In the genomic region with DNA sequence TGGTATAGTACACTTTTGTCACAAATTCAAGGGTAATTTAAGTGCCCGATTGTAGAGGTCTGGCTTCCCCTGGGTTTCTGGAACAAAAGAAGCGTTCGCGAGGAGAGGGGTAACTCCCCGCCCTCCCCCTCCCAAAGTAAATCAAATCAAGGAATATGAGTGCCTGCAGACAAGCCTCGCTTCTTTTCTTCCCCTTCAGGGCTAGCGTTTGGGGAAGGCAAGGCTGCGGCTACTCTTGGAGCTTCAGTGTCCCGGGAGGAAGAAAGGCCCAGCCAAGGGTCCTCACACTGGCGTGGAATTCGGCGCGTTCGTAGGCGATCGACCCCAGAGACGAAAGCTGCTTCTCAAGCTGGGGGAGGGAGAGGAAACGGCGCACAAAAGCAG, we compare ENCODE assay signal across 8 cellular contexts. TPM values are rescaled to one million over a fixed set of nuclear protein-coding genes. Genes with fewer than 3 reads are reported as not detected.
A peak's percentile ranks its signal among the peaks of the same experiment; 100 is the strongest.
DNase-seq lines count a peak whose midpoint lies in the region; ATAC-seq and TF ChIP-seq lines count a peak whose summit lies in the region.

No MANE protein-coding gene starts in this region.

- TF ChIP-seq POLR2A in testis (IDR thresholded peaks at IDR 0.05) = no peak

- H3K27ac ChIP-seq in testis = peak overlapping the region; percentile 96 to 99

- peaks cover 17% of the 10 kb centered on the region for H3K4me1 ChIP-seq in testis

- no peaks in the 10 kb centered on the region for H3K9me3 ChIP-seq in testis

- in situ Hi-C loops in astrocyte of the cerebellum (cut with HindIII; ENCODE audit: low sequenced_read_pairs) = no loop called here

- no peak for TF ChIP-seq CTCF in astrocyte of the cerebellum (IDR thresholded peaks at IDR 0.05; ENCODE audit: low read depth, low read length, missing control alignments)
- no peak for TF ChIP-seq CTCF in kidney epithelial cell (IDR thresholded peaks at IDR 0.05; ENCODE audit: insufficient read depth, low read length, poor library complexity, severe bottlenecking)
- TF ChIP-seq CTCF in testis (IDR thresholded peaks at IDR 0.05) = no peak

- no peaks in the 10 kb centered on the region for H3K36me3 ChIP-seq in kidney epithelial cell (ENCODE audit: control insufficient read depth, insufficient read depth, low read length)
- H3K36me3 ChIP-seq in testis (ENCODE audit: low read depth, missing control alignments) = no peaks in the 10 kb centered on the region

- ATAC-seq in HG03039 (IDR thresholded peaks at IDR 0.05; ENCODE audit: unreplicated experiment) (no peak), GM19035 (IDR thresholded peaks at IDR 0.05; ENCODE audit: unreplicated experiment) (no peak)

- H3K4me3 ChIP-seq in astrocyte of the cerebellum (ENCODE audit: low read depth, low read length) = peak overlapping the region; percentile 81
- peak overlapping the region; percentile 98 for H3K4me3 ChIP-seq in kidney epithelial cell (ENCODE audit: low read depth, low read length)
- peak overlapping the region; percentile 90 to 99 for H3K4me3 ChIP-seq in testis

- DNase-seq in NOMO-1 (lab: John Stamatoyannopoulos, UW; ENCODE audit: unreplicated experiment in 2 of 2) = peak; percentile 42 to 52
- no peak for DNase-seq in NOMO-1 treated with DMSO at 0.1 percent for 48 hours (lab: John Stamatoyannopoulos, UW; ENCODE audit: unreplicated experiment)
- DNase-seq in astrocyte of the cerebellum (ENCODE audit: low read depth) = no peak
- DNase-seq in kidney epithelial cell (ENCODE audit: low read depth) = no peak
- DNase-seq in testis = no peak
- DNase-seq in KG1 (lab: John Stamatoyannopoulos, UW) = no peak

- 0 to 1% methylated on average over 15 to 19 of the region's 19 CpGs for WGBS in testis, 2 donors

- H3K27me3 ChIP-seq in kidney epithelial cell (ENCODE audit: control insufficient read depth, insufficient read depth, low read length) (no peaks in the 10 kb centered on the region), testis (no peaks in the 10 kb centered on the region)

- intact Hi-C loops in testis (cut with DNase I; ENCODE audit: low total_unique reads) = loop anchor here (10.0 kb wide), 1 partner anchor 90 kb away; no protein-coding TSS in a partner anchor

RNA-seq across cellular contexts. Expression of a gene that starts 0.4 kb away (rescaled TPM):
- total RNA-seq in kidney epithelial cell (63.0 and 81.7 TPM in 2 replicates), testis (10 to 100 TPM; 76.5 to 77.1 TPM)
- 61.3 TPM for polyA plus RNA-seq in testis (ENCODE audit: insufficient read depth, low read depth, low replicate concordance)

Comparison
In these comparisons a context has a peak if more than half of its experiments do, and no peak if none do; other contexts are left out.
1. DNase-seq: peak in NOMO-1 (2 of 2); none in NOMO-1 treated with DMSO at 0.1 percent for 48 hours (single experiment), astrocyte of the cerebellum (single experiment), kidney epithelial cell (single experiment), testis (single experiment) and KG1 (single experiment).
2. Peak in every context shown above with its lines, with median percentiles within 50 percentile points of each other: H3K4me3 ChIP-seq.